ENCODE assay signal across 1 cellular context in genomic region chr1:23977854-23978191, GRCh38.
TF ChIP-seq lines count a peak whose summit lies in the region.

No MANE protein-coding gene starts in this region.

TF ChIP-seq in K562, 482 proteins besides CTCF, POLR2A, EP300 and RAD21:
- TF ChIP-seq NR2C1 (IDR thresholded peaks at IDR 0.05) (peak; percentile 35; the same call in 1 of the 2 replicates), NR2C1 (tag; IDR thresholded peaks at IDR 0.05) (peak; percentile 36; the same call in 1 of the 2 replicates), KDM1A (IDR thresholded peaks at IDR 0.05) (peak; percentile 47 to 49; a peak in 2 of 4 replicates), ZNF639 (CRISPR knock-in tag; conservative IDR thresholded peaks at IDR 0.05 in 1 of 2, IDR thresholded peaks at IDR 0.05 in 1 of 2) (0 out of 4 replicates have a peak, but pooled peaks of 1 of the 2 experiments have one; percentile 3), ARID1B (IDR thresholded peaks at IDR 0.05) (peak; percentile 53; the same call in 1 of the 2 replicates), PML (IDR thresholded peaks at IDR 0.05; ENCODE audit: low read length) (no peak), TCF3 (CRISPR knock-in tag; IDR thresholded peaks at IDR 0.05) (peak; percentile 34; the same call in 1 of the 2 replicates), NFIC (IDR thresholded peaks at IDR 0.05) (peak; percentile 67), ETS2 (tag; IDR thresholded peaks at IDR 0.05; ENCODE audit: borderline replicate concordance, poor library complexity, severe bottlenecking) (no peak), MEIS2 (IDR thresholded peaks at IDR 0.05; ENCODE audit: partially characterized antibody) (peak; percentile 90), PBX2 (CRISPR knock-in tag; IDR thresholded peaks at IDR 0.05; ENCODE audit: low read depth) (no peak), PBX2 (tag; conservative IDR thresholded peaks at IDR 0.05; ENCODE audit: low read depth) (peak; percentile 87), PTTG1 (tag; IDR thresholded peaks at IDR 0.05; ENCODE audit: low read depth) (no peak), SAP30 (IDR thresholded peaks at IDR 0.05; ENCODE audit: borderline replicate concordance, insufficient read depth, low read depth, low read length, poor library complexity, severe bottlenecking) (no peak), SUPT5H (IDR thresholded peaks at IDR 0.05) (0 out of 2 replicates have a peak, but pooled peaks have one; percentile 14), CSDE1 (IDR thresholded peaks at IDR 0.05) (no peak), ARNT (IDR thresholded peaks at IDR 0.05) (0 out of 4 replicates have a peak, but pooled peaks of 1 of the 2 experiments have one; percentile 30), CBFA2T2 (conservative IDR thresholded peaks at IDR 0.05) (peak; percentile 22; the same call in 1 of the 2 replicates), SIRT6 (IDR thresholded peaks at IDR 0.05; ENCODE audit: low read depth, low read length) (no peak), NCOR1 (IDR thresholded peaks at IDR 0.05) (peak; percentile 25; the same call in 1 of the 2 replicates), CBFA2T3 (IDR thresholded peaks at IDR 0.05) (peak; percentile 70), ETV6 (IDR thresholded peaks at IDR 0.05; ENCODE audit: borderline replicate concordance in 1 of 2, low read depth in 2 of 2, low read length in 1 of 2) (no peak), ETV6 (CRISPR knock-in tag; IDR thresholded peaks at IDR 0.05; ENCODE audit: borderline replicate concordance) (no peak), LEF1 (IDR thresholded peaks at IDR 0.05) (0 out of 2 replicates have a peak, but pooled peaks have one; percentile 13), SOX6 (IDR thresholded peaks at IDR 0.05) (peak; percentile 19; the same call in 1 of the 2 replicates), NR2C2 (CRISPR knock-in tag; IDR thresholded peaks at IDR 0.05) (no peak), NR2C2 (tag; IDR thresholded peaks at IDR 0.05) (peak; percentile 42; the same call in 1 of the 2 replicates), HES1 (IDR thresholded peaks at IDR 0.05; ENCODE audit: low read depth) (no peak), ATF1 (CRISPR knock-in tag; IDR thresholded peaks at IDR 0.05) (no peak), ATF1 (tag; IDR thresholded peaks at IDR 0.05) (peak; percentile 20; the same call in 1 of the 2 replicates), RBFOX2 (IDR thresholded peaks at IDR 0.05; ENCODE audit: low read depth, low read length) (0 out of 2 replicates have a peak, but pooled peaks have one; percentile 7), SAFB2 (IDR thresholded peaks at IDR 0.05; ENCODE audit: borderline replicate concordance, low read depth, low read length, severe bottlenecking) (no peak), PKNOX1 (IDR thresholded peaks at IDR 0.05) (peak; percentile 84), DPF2 (IDR thresholded peaks at IDR 0.05) (peak; percentile 53), ARID4B (CRISPR knock-in tag; IDR thresholded peaks at IDR 0.05) (no peak)
- TF ChIP-seq, protein P1, sequence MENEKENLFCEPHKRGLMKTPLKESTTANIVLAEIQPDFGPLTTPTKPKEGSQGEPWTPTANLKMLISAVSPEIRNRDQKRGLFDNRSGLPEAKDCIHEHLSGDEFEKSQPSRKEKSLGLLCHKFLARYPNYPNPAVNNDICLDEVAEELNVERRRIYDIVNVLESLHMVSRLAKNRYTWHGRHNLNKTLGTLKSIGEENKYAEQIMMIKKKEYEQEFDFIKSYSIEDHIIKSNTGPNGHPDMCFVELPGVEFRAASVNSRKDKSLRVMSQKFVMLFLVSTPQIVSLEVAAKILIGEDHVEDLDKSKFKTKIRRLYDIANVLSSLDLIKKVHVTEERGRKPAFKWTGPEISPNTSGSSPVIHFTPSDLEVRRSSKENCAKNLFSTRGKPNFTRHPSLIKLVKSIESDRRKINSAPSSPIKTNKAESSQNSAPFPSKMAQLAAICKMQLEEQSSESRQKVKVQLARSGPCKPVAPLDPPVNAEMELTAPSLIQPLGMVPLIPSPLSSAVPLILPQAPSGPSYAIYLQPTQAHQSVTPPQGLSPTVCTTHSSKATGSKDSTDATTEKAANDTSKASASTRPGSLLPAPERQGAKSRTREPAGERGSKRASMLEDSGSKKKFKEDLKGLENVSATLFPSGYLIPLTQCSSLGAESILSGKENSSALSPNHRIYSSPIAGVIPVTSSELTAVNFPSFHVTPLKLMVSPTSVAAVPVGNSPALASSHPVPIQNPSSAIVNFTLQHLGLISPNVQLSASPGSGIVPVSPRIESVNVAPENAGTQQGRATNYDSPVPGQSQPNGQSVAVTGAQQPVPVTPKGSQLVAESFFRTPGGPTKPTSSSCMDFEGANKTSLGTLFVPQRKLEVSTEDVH (IDR thresholded peaks at IDR 0.05; ENCODE audit: low read depth, partially characterized antibody): no peak
- TF ChIP-seq, protein P2, sequence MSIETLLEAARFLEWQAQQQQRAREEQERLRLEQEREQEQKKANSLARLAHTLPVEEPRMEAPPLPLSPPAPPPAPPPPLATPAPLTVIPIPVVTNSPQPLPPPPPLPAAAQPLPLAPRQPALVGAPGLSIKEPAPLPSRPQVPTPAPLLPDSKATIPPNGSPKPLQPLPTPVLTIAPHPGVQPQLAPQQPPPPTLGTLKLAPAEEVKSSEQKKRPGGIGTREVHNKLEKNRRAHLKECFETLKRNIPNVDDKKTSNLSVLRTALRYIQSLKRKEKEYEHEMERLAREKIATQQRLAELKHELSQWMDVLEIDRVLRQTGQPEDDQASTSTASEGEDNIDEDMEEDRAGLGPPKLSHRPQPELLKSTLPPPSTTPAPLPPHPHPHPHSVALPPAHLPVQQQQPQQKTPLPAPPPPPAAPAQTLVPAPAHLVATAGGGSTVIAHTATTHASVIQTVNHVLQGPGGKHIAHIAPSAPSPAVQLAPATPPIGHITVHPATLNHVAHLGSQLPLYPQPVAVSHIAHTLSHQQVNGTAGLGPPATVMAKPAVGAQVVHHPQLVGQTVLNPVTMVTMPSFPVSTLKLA (conservative IDR thresholded peaks at IDR 0.05): peak in 1 of 2 experiments; percentile 1; a peak in 1 of 4 replicates
TF ChIP-seq in K562: peak in this region for 21.
